In the genomic region with DNA sequence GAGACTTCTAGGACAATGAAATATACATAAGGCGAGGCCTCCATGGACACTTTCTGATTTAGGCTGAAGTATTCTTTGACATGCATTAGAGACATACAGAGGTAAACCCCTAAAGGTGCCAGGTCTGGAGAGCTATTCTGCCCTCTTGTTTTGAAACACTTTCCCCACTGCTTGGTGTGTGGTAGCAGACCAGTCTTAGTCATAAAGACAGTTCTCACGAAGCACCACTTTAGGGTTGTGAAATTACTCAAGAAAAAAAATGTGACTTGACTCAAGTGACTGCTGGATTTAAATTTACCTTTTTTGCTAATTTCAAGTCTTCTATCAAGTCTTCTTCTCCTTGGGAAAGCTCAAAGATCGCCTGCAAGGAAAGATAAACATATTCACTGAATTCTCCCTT, we compare ENCODE assay signal across 9 cellular contexts. TPM values are rescaled to one million over a fixed set of nuclear protein-coding genes. Genes with fewer than 3 reads are reported as not detected.
A peak's percentile ranks its signal among the peaks of the same experiment; 100 is the strongest.
DNase-seq lines count a peak whose midpoint lies in the region; ATAC-seq and TF ChIP-seq lines count a peak whose summit lies in the region.
"Had no signal": no experiment of that assay in that cellular context is flagged by ENCODE, and none has a peak within 500 bp of the region (broad histone marks: within the 10 kb centered on the region; RNA-seq: fewer than 3 reads in every experiment).

No MANE protein-coding gene starts in this region.

- TF ChIP-seq CTCF in GM13976 (IDR thresholded peaks at IDR 0.05; ENCODE audit: borderline replicate concordance, control extremely low read depth, extremely low read depth, insufficient read depth, missing control alignments) = no peak

- H3K27me3 Mint-ChIP-seq in immature natural killer cell (ENCODE audit: low read depth in 3 of 3) = peaks cover 6 to 18% (median 11%) of the 10 kb centered on the region in 3 donors

- H3K9me3 Mint-ChIP-seq in immature natural killer cell = no peaks in the 10 kb centered on the region

- H3K27ac Mint-ChIP-seq in immature natural killer cell = peak overlapping the region; percentile 94 to 100 (median 98)

- DNase-seq in GM13976 (ENCODE audit: low spot score) = peak; percentile 61
- DNase-seq in MV-4-11 (lab: John Stamatoyannopoulos, UW) = peak; percentile 84
- DNase-seq in immature natural killer cell = peak; percentile 65 to 77 (median 65)
- no peak for DNase-seq in NCI-H1092 treated with DMSO at 0.1 percent for 48 hours (lab: John Stamatoyannopoulos, UW)
- DNase-seq in NCI-H69 (lab: John Stamatoyannopoulos, UW) = no peak
- DNase-seq in UCSD-AML1 (lab: John Stamatoyannopoulos, UW; ENCODE audit: unreplicated experiment) = no peak
- no peak for DNase-seq in Right ventricle myocardium superior
- DNase-seq: adrenal gland had no signal

- ATAC-seq in GM21619 (IDR thresholded peaks at IDR 0.05; ENCODE audit: unreplicated experiment) (peak; percentile 88), Right ventricle myocardium superior (ENCODE audit: poor library complexity) (no peak)

- peaks cover 47 to 68% (median 53%) of the 10 kb centered on the region in 3 donors for H3K36me3 Mint-ChIP-seq in immature natural killer cell

- H3K4me3 Mint-ChIP-seq in immature natural killer cell = peak overlapping the region; percentile 85 to 97 (median 94)

- peaks cover 88 to 95% of the 10 kb centered on the region in 2 donors for H3K4me1 Mint-ChIP-seq in immature natural killer cell

- intact Hi-C loops in Right ventricle myocardium superior (cut with DNase I) = no loop called here

- in situ Hi-C loops in GM13976 (cut with MboI; ENCODE audit: low sequenced_read_pairs, unreplicated experiment) = no loop called here

RNA-seq across cellular contexts. Expression of a gene that starts 48.5 kb away (rescaled TPM):
- 100 to 1,000 TPM; 110 to 197 (median 136) TPM for polyA plus RNA-seq in immature natural killer cell
- 15.0 TPM for total RNA-seq in Right ventricle myocardium superior

Comparison
In these comparisons a context has a peak if more than half of its experiments do, and no peak if none do; other contexts are left out.
1. DNase-seq: peak in GM13976 (single experiment), MV-4-11 (single experiment) and immature natural killer cell (3 of 3); none in NCI-H1092 treated with DMSO at 0.1 percent for 48 hours (single experiment), NCI-H69 (single experiment), UCSD-AML1 (single experiment) and Right ventricle myocardium superior (single experiment).